In the genomic region with DNA sequence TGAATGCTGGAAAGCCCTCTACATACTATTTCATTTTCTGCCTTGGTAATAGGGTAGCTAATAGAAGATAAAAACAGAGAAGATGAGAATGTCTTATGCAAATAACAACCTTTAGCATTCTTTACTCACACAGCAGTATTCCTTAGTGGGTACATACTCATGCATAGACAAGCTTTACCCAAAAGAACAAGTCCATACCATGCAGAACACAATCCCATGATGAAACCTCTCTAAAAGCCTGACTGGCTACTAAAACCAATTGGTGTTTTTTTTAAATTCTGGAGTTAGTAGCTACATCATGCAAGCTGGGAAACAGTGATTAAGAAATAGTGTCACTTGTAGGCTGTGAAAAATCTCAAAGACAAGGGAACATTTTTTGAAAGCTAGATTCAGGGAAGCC, we compare ENCODE assay signal across 32 cellular contexts.
"Had no signal": no experiment of that assay in that cellular context is flagged by ENCODE, and none has a peak within 500 bp of the region (broad histone marks: within the 10 kb centered on the region; RNA-seq: fewer than 3 reads in every experiment).

No MANE protein-coding gene starts in this region.

- ATAC-seq: activated CD4-positive, CD25-positive, alpha-beta regulatory T cell treated with anti-CD3 and anti-CD28 coated beads, Interleukin-2, amount 50 U/mL, for 24 hours; activated CD8-positive, alpha-beta T cell treated with anti-CD3 and anti-CD28 coated beads for 36 hours; activated naive CD8-positive, alpha-beta T cell treated with anti-CD3 and anti-CD28 coated beads, Interleukin-2, amount 50 U/mL, for 24 hours; activated T-cell treated with anti-CD3 and anti-CD28 coated beads, Interleukin-2, amount 50 U/mL, for 4 hours; body of pancreas; effector memory CD8-positive, alpha-beta T cell; T-helper 17 cell had no signal

- H3K27ac Mint-ChIP-seq: activated B cell treated with CpG ODN at 0.5 μM for 24 hours; activated CD8-positive, alpha-beta T cell treated with anti-CD3 and anti-CD28 coated beads for 36 hours; activated naive CD4-positive, alpha-beta T cell treated with anti-CD3 and anti-CD28 coated beads for 36 hours; activated naive CD4-positive, alpha-beta T cell treated with anti-CD3 and anti-CD28 coated beads, Interleukin-2, amount 50 U/mL, for 24 hours; activated naive CD8-positive, alpha-beta T cell treated with anti-CD3 and anti-CD28 coated beads for 36 hours; activated naive CD8-positive, alpha-beta T cell treated with anti-CD3 and anti-CD28 coated beads, Interleukin-2, amount 50 U/mL, for 24 hours; activated T-helper 1 cell treated with anti-CD3 and anti-CD28 coated beads, Interleukin-12 subunit alpha, Interleukin-12 subunit beta, Interleukin-2, Interleukin-4 antibody, amounts not matched to agents 30 ng/mL and 10 ng/mL and 1 ng/mL, durations not matched to agents 14 hours and 24 hours and 36 hours; activated T-helper 2 cell treated with anti-CD3 and anti-CD28 coated beads, Interferon-gamma antibody, Interleukin-2, Interleukin-4, amounts not matched to agents 10 μg/mL and 5 μg/mL and 100 μg/mL, durations not matched to agents 14 hours and 24 hours and 36 hours; effector memory CD8-positive, alpha-beta T cell; T-helper 17 cell; T-helper 2 cell treated with Interferon-gamma antibody and Interleukin-4, amounts not matched to agents 5 μg/mL and 100 μg/mL, for 36 hours had no signal

- DNase-seq: activated B cell treated with CpG ODN at 0.5 μM for 24 hours; activated CD4-positive, alpha-beta T cell treated with anti-CD3 and anti-CD28 coated beads for 48 hours; activated CD4-positive, alpha-beta T cell treated with anti-CD3 and anti-CD28 coated beads, Interleukin-2, amount 50 U/mL, for 1 hour; activated CD4-positive, alpha-beta T cell treated with anti-CD3 and anti-CD28 coated beads, Interleukin-2, amount 50 U/mL, for 48 hours; activated CD8-positive, alpha-beta memory T cell treated with anti-CD3 and anti-CD28 coated beads for 24 hours; activated CD8-positive, alpha-beta T cell treated with anti-CD3 and anti-CD28 coated beads for 36 hours; activated effector memory CD4-positive, alpha-beta T cell treated with anti-CD3 and anti-CD28 coated beads, Interleukin-2, amount 50 U/mL, for 16 hours; activated naive CD4-positive, alpha-beta T cell treated with anti-CD3 and anti-CD28 coated beads for 36 hours; activated naive CD8-positive, alpha-beta T cell treated with anti-CD3 and anti-CD28 coated beads for 36 hours; activated naive CD8-positive, alpha-beta T cell treated with anti-CD3 and anti-CD28 coated beads, Interleukin-2, amount 50 U/mL, for 24 hours; activated T-cell treated with anti-CD3 and anti-CD28 coated beads, Interleukin-2, amount 50 U/mL, for 4 hours; adrenal gland; amygdala; aorta; body of pancreas; cortex of kidney; dermis blood vessel endothelial cell; effector CD4-positive, alpha-beta T cell; effector memory CD8-positive, alpha-beta T cell; erythroblast; esophagus squamous epithelium; head of caudate nucleus; T-helper 1 cell; T-helper 17 cell; T1000; WERI-Rb-1 had no signal

- H3K27me3 ChIP-seq: adrenal gland, body of pancreas, esophagus squamous epithelium had no signal

- H3K4me3 Mint-ChIP-seq: activated B cell treated with CpG ODN at 0.5 μM for 24 hours; activated CD8-positive, alpha-beta T cell treated with anti-CD3 and anti-CD28 coated beads for 36 hours; activated naive CD4-positive, alpha-beta T cell treated with anti-CD3 and anti-CD28 coated beads for 36 hours; activated naive CD4-positive, alpha-beta T cell treated with anti-CD3 and anti-CD28 coated beads, Interleukin-2, amount 50 U/mL, for 24 hours; activated naive CD8-positive, alpha-beta T cell treated with anti-CD3 and anti-CD28 coated beads for 36 hours; activated naive CD8-positive, alpha-beta T cell treated with anti-CD3 and anti-CD28 coated beads, Interleukin-2, amount 50 U/mL, for 24 hours; activated T-cell treated with anti-CD3 and anti-CD28 coated beads, Interleukin-2, amount 50 U/mL, for 4 hours; activated T-helper 1 cell treated with anti-CD3 and anti-CD28 coated beads, Interleukin-12 subunit alpha, Interleukin-12 subunit beta, Interleukin-2, Interleukin-4 antibody, amounts not matched to agents 30 ng/mL and 10 ng/mL and 1 ng/mL, durations not matched to agents 14 hours and 24 hours and 36 hours; central memory CD8-positive, alpha-beta T cell; effector memory CD8-positive, alpha-beta T cell; T-helper 17 cell; T-helper 2 cell treated with Interferon-gamma antibody and Interleukin-4, amounts not matched to agents 5 μg/mL and 100 μg/mL, for 36 hours had no signal

- H3K4me3 ChIP-seq: adrenal gland, body of pancreas, esophagus squamous epithelium had no signal

- H3K4me1 Mint-ChIP-seq: activated B cell treated with CpG ODN at 0.5 μM for 24 hours; activated naive CD4-positive, alpha-beta T cell treated with anti-CD3 and anti-CD28 coated beads, Interleukin-2, amount 50 U/mL, for 24 hours; activated naive CD8-positive, alpha-beta T cell treated with anti-CD3 and anti-CD28 coated beads for 36 hours; central memory CD8-positive, alpha-beta T cell had no signal

- H3K4me1 ChIP-seq: adrenal gland had no signal

- H3K27me3 Mint-ChIP-seq: activated B cell treated with CpG ODN at 0.5 μM for 24 hours; activated CD8-positive, alpha-beta T cell treated with anti-CD3 and anti-CD28 coated beads for 36 hours; activated naive CD4-positive, alpha-beta T cell treated with anti-CD3 and anti-CD28 coated beads, Interleukin-2, amount 50 U/mL, for 24 hours; activated naive CD8-positive, alpha-beta T cell treated with anti-CD3 and anti-CD28 coated beads for 36 hours; activated naive CD8-positive, alpha-beta T cell treated with anti-CD3 and anti-CD28 coated beads, Interleukin-2, amount 50 U/mL, for 24 hours; central memory CD8-positive, alpha-beta T cell; effector memory CD8-positive, alpha-beta T cell; T-helper 17 cell had no signal

- H3K27ac ChIP-seq: adrenal gland, body of pancreas, esophagus squamous epithelium, WERI-Rb-1 had no signal

- H3K9me3 Mint-ChIP-seq: activated B cell treated with CpG ODN at 0.5 μM for 24 hours; activated CD8-positive, alpha-beta T cell treated with anti-CD3 and anti-CD28 coated beads for 36 hours; activated naive CD4-positive, alpha-beta T cell treated with anti-CD3 and anti-CD28 coated beads for 36 hours; activated naive CD4-positive, alpha-beta T cell treated with anti-CD3 and anti-CD28 coated beads, Interleukin-2, amount 50 U/mL, for 24 hours; activated naive CD8-positive, alpha-beta T cell treated with anti-CD3 and anti-CD28 coated beads for 36 hours; activated naive CD8-positive, alpha-beta T cell treated with anti-CD3 and anti-CD28 coated beads, Interleukin-2, amount 50 U/mL, for 24 hours; activated T-cell treated with anti-CD3 and anti-CD28 coated beads, Interleukin-2, amount 50 U/mL, for 4 hours; activated T-helper 1 cell treated with anti-CD3 and anti-CD28 coated beads, Interleukin-12 subunit alpha, Interleukin-12 subunit beta, Interleukin-2, Interleukin-4 antibody, amounts not matched to agents 30 ng/mL and 10 ng/mL and 1 ng/mL, durations not matched to agents 14 hours and 24 hours and 36 hours; activated T-helper 2 cell treated with anti-CD3 and anti-CD28 coated beads, Interferon-gamma antibody, Interleukin-2, Interleukin-4, amounts not matched to agents 10 μg/mL and 5 μg/mL and 100 μg/mL, durations not matched to agents 14 hours and 24 hours and 36 hours; central memory CD8-positive, alpha-beta T cell; effector memory CD8-positive, alpha-beta T cell; T-helper 2 cell treated with Interferon-gamma antibody and Interleukin-4, amounts not matched to agents 5 μg/mL and 100 μg/mL, for 36 hours had no signal
